ENCODE assay signal across 15 cellular contexts in the genomic region with DNA sequence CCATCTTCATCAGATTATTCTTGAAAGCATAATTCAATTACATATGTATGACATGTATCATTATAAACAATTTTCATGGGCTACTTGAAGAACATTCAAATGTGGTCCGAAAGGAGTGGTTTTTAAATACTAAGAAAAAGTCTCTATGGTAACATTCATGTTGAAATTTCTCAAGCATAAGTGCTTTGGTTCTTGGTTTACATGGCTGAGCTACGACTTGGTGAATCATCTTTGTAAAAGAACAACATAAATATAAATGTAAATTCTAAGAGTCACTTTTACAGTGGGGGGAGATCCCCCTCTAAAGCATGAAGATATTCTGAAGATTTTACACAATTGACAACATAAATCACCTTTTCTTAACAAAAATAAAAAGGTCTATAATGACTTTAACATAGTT.
DNase-seq lines count a peak whose midpoint lies in the region; ATAC-seq and TF ChIP-seq lines count a peak whose summit lies in the region.
"Had no signal": no experiment of that assay in that cellular context is flagged by ENCODE, and none has a peak within 500 bp of the region (broad histone marks: within the 10 kb centered on the region; RNA-seq: fewer than 3 reads in every experiment).

No MANE protein-coding gene starts in this region.

- no peak overlapping the region for H3K4ac ChIP-seq in mesenchymal stem cell (ENCODE audit: low read depth in 1 of 2, low read length in 2 of 2)

- no peak for TF ChIP-seq CTCF in PC-9 (conservative IDR thresholded peaks at IDR 0.05)
- TF ChIP-seq CTCF in fibroblast of mammary gland (conservative IDR thresholded peaks at IDR 0.05; ENCODE audit: control insufficient read depth, insufficient read depth, low read depth, low read length) = no peak

- no peak overlapping the region for H3K4me2 ChIP-seq in PC-9
- no peak overlapping the region for H3K4me2 ChIP-seq in mesenchymal stem cell (ENCODE audit: low read length, poor library complexity, severe bottlenecking)
- H3K4me2 ChIP-seq: BLaER1 treated with 17β-estradiol and CSF1 and Interleukin-3, amounts not matched to agents 10 nM and 100 nM; GM23338 had no signal

- H3K27ac ChIP-seq in PC-9 = no peak overlapping the region
- no peak overlapping the region for H3K27ac ChIP-seq in mesenchymal stem cell (ENCODE audit: low read length, poor library complexity, severe bottlenecking)
- H3K27ac ChIP-seq: BLaER1 treated with 17β-estradiol and CSF1 and Interleukin-3, amounts not matched to agents 10 nM and 100 nM had no signal

- H3K23ac ChIP-seq in mesenchymal stem cell (ENCODE audit: low read length in 2 of 2) = no peak overlapping the region

- POLR2A ChIA-PET in PC-9 (lab: Charles Lee; ENCODE audit: unreplicated experiment) = no interaction called here

- no peak overlapping the region for H4K8ac ChIP-seq in mesenchymal stem cell (ENCODE audit: low read length)

- ATAC-seq in HG03095 (IDR thresholded peaks at IDR 0.05; ENCODE audit: unreplicated experiment) (no peak), HG02885 (IDR thresholded peaks at IDR 0.05; ENCODE audit: poor library complexity, unreplicated experiment) (no peak), GM19467 (IDR thresholded peaks at IDR 0.05; ENCODE audit: unreplicated experiment) (no peak)
- ATAC-seq: GM12878, GM23338, HepG2 had no signal

- no peak overlapping the region for H2BK12ac ChIP-seq in mesenchymal stem cell (ENCODE audit: low read length in 2 of 2)

- H2BK15ac ChIP-seq in mesenchymal stem cell (ENCODE audit: low read depth, poor library complexity, severe bottlenecking) = no peak overlapping the region

- H3K9me3 ChIP-seq in PC-9 (ENCODE audit: insufficient read depth, low read depth) (no peaks in the 10 kb centered on the region), mesenchymal stem cell (ENCODE audit: control insufficient read depth, low read length) (no peaks in the 10 kb centered on the region)
- H3K9me3 ChIP-seq: BLaER1 treated with 17β-estradiol and CSF1 and Interleukin-3, amounts not matched to agents 10 nM and 100 nM had no signal

- H3K9me2 ChIP-seq in PC-9 (ENCODE audit: insufficient read depth) = no peaks in the 10 kb centered on the region; the same call in 1 of the 2 replicates

- no peak overlapping the region for H3K18ac ChIP-seq in mesenchymal stem cell (ENCODE audit: low read depth in 1 of 2, low read length in 2 of 2)

- DNase-seq in ELR (ENCODE audit: low read depth) (peak; percentile 22), PC-9 (no peak), fibroblast of mammary gland (ENCODE audit: low read depth) (peak; percentile 16), mesenchymal stem cell (peak; percentile 67)
- DNase-seq: 8988T; ACHN; CD4-positive, CD25-positive, alpha-beta regulatory T cell; H7 had no signal

- no peak overlapping the region for H2AK5ac ChIP-seq in mesenchymal stem cell (ENCODE audit: low read length, severe bottlenecking)

- BruUV-seq in PC-9 (replicated peaks; lab: Mats Ljungman, UMichigan) = no TSS peak

- H3K4me1 ChIP-seq in PC-9 (replicated peaks; ENCODE audit: insufficient read depth) (no peaks in the 10 kb centered on the region), mesenchymal stem cell (ENCODE audit: control insufficient read depth, insufficient read depth, low read depth, low read length) (no peaks in the 10 kb centered on the region)
- H3K4me1 ChIP-seq: BLaER1 treated with 17β-estradiol and CSF1 and Interleukin-3, amounts not matched to agents 10 nM and 100 nM had no signal

- H3K14ac ChIP-seq in mesenchymal stem cell (ENCODE audit: low read length in 2 of 2) = no peak overlapping the region

- H4K91ac ChIP-seq in mesenchymal stem cell (ENCODE audit: low read length) = no peak overlapping the region

- H2AFZ ChIP-seq in PC-9 (peak overlapping the region; percentile 12; the same call in 1 of the 2 replicates), mesenchymal stem cell (ENCODE audit: low read depth, low read length) (no peak overlapping the region)
- H2AFZ ChIP-seq: GM23338 had no signal

- intact Hi-C loops in PC-9 (cut with micrococcal nuclease; ENCODE audit: unreplicated experiment) = no loop called here

- H3K27me3 ChIP-seq in PC-9 (ENCODE audit: insufficient read depth, low read depth) (no peaks in the 10 kb centered on the region), mesenchymal stem cell (ENCODE audit: control insufficient read depth in 1 of 2, insufficient read depth in 1 of 2, low read length in 2 of 2) (no peaks in the 10 kb centered on the region)
- H3K27me3 ChIP-seq: BLaER1 treated with 17β-estradiol and CSF1 and Interleukin-3, amounts not matched to agents 10 nM and 100 nM had no signal

- H3F3A ChIP-seq in PC-9 (ENCODE audit: insufficient read depth, low read depth) = no peaks in the 10 kb centered on the region

- H3K4me3 ChIP-seq in PC-9 (no peak overlapping the region), fibroblast of mammary gland (ENCODE audit: control insufficient read depth, low read depth, low read length) (no peak overlapping the region), mesenchymal stem cell (ENCODE audit: insufficient read depth in 1 of 2, low read depth in 1 of 2, low read length in 2 of 2) (no peak overlapping the region)
- H3K4me3 ChIP-seq: BLaER1 treated with 17β-estradiol and CSF1 and Interleukin-3, amounts not matched to agents 10 nM and 100 nM; GM12878; GM23338 had no signal

- H3K79me1 ChIP-seq in mesenchymal stem cell (replicated peaks; ENCODE audit: low read length, poor library complexity, severe bottlenecking) = no peaks in the 10 kb centered on the region

- WGBS in mesenchymal stem cell = no CpG with 5 or more reads among the region's 2 CpGs

- no peak overlapping the region for H2BK5ac ChIP-seq in mesenchymal stem cell (ENCODE audit: low read depth, low read length, poor library complexity, severe bottlenecking)

- no peaks in the 10 kb centered on the region for H4K20me1 ChIP-seq in PC-9 (ENCODE audit: insufficient read depth)
- H4K20me1 ChIP-seq: BLaER1 treated with 17β-estradiol and CSF1 and Interleukin-3, amounts not matched to agents 10 nM and 100 nM had no signal

- no peak overlapping the region for H2BK120ac ChIP-seq in mesenchymal stem cell (ENCODE audit: low read depth, low read length)

- H3K79me2 ChIP-seq in PC-9 (ENCODE audit: low read depth) = no peaks in the 10 kb centered on the region

- no peak overlapping the region for H3K9ac ChIP-seq in mesenchymal stem cell (ENCODE audit: low read length)
- H3K9ac ChIP-seq: BLaER1 treated with 17β-estradiol and CSF1 and Interleukin-3, amounts not matched to agents 10 nM and 100 nM had no signal

- CTCF ChIA-PET in PC-9 (lab: Charles Lee) = no interaction called here

- H3K36me3 ChIP-seq in PC-9 (ENCODE audit: low read depth) (no peaks in the 10 kb centered on the region), mesenchymal stem cell (ENCODE audit: control insufficient read depth in 1 of 2, insufficient read depth in 2 of 2, low read depth in 1 of 2, low read length in 2 of 2) (no peaks in the 10 kb centered on the region)
- H3K36me3 ChIP-seq: BLaER1 treated with 17β-estradiol and CSF1 and Interleukin-3, amounts not matched to agents 10 nM and 100 nM had no signal

Comparison
In these comparisons a context has a peak if more than half of its experiments do, and no peak if none do; other contexts are left out.
1. DNase-seq: peak in ELR (single experiment), fibroblast of mammary gland (single experiment) and mesenchymal stem cell (single experiment); none in PC-9 (0 of 2).